Comparison of ENCODE assay signal across 20 cellular contexts in the genomic region with DNA sequence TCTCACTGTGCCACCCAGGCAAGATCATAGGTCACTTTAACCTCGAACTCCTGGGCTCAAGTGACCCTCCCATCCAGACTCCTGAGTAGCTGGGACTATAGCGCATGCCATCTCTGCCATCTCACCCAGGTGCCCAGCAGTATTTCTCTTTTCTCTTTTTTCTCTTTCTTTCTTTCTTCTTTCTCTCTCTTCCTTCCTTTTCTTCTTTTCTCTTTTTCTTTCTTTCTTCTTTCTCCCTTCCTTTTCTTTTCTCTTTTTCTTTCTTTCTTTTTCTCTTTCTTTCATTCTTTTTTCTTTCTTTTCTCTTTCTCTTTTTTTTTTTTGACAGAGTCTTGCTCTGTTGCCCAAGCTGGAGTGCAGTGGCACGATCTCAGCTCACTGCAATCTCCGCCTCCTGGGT. TPM values are rescaled to one million over a fixed set of nuclear protein-coding genes. Genes with fewer than 3 reads are reported as not detected.
"Had no signal": no experiment of that assay in that cellular context is flagged by ENCODE, and none has a peak within 500 bp of the region (broad histone marks: within the 10 kb centered on the region; RNA-seq: fewer than 3 reads in every experiment).

No MANE protein-coding gene starts in this region.

- H3K27me3 ChIP-seq: SJCRH30 had no signal

- H3K4me1 ChIP-seq: SJCRH30 had no signal

- H3K36me3 ChIP-seq: SJCRH30 had no signal

- H3K9me3 ChIP-seq: SJCRH30 had no signal

- ATAC-seq: Right ventricle myocardium inferior, SK-N-SH treated with all-trans-retinoic acid at 6 μM for 48 hours had no signal

- H3K4me3 ChIP-seq: SJCRH30 had no signal

- H3K27ac ChIP-seq: SJCRH30 had no signal

- DNase-seq: Karpas-422, KG1, MM.1S, NCI-H1092 treated with DMSO at 0.1 percent for 48 hours, NCI-H1436, NCI-H187, NCI-H2029, NCI-H2081 treated with DMSO at 0.1 percent for 48 hours, NCI-H2171, NCI-H226, NCI-H446, NCI-H510A, NCI-H524 treated with DMSO at 0.1 percent for 48 hours, NCI-H69, NCI-H774, SHP77 treated with DMSO at 0.1 percent for 48 hours, SJCRH30 had no signal

RNA-seq across cellular contexts. Expression of a gene that starts 13.5 kb away (rescaled TPM):
- total RNA-seq: HT-29, Right ventricle myocardium inferior, SJCRH30 had no signal

RNA-seq across cellular contexts. Expression of a gene that starts 28.2 kb away (rescaled TPM):
- total RNA-seq: HT-29, SJCRH30 had no signal
